Comparison of ENCODE assay signal across 8 cellular contexts in the genomic region with DNA sequence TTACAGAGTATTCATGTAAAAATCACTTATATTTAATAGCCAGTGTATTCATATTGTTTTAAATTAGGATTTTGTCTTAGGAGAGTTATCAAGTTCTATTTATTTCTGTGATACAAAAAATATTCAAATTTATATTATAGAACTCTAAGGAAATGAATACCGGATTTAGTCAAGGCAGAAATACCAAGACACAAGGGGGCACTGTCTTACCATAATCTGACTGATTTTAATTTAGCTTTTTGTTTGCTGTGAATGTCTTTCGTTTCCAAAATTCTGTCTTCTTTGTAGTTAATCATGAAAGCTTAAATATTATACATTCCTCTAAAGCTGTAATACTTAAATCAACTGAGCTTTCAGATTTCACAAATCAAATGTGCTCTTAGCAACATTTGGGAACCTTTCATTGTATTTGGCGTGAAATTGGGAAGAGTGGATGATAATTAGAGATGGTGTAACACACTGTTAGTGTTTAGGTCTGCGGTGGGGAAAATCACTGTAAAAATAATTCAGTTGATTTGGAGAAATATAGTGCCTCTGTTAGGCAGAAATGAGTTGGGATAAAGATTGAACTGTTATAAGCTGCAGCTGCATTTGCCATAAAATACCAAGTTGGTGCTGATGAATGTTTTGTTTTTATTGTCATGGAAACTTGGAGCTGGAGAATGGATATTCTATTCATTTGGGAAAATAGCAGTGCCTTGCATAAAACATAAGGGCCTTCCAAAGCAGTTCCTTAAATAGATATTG.
A peak's percentile ranks its signal among the peaks of the same experiment; 100 is the strongest.
DNase-seq lines count a peak whose midpoint lies in the region; ATAC-seq, FAIRE-seq and TF ChIP-seq lines count a peak whose summit lies in the region.

No MANE protein-coding gene starts in this region.

- H4K20me1 ChIP-seq in hepatocyte (ENCODE audit: insufficient read depth, poor library complexity, severe bottlenecking) = peaks cover 5% of the 10 kb centered on the region

- H2AFZ ChIP-seq in hepatocyte = no peak overlapping the region

- no peaks in the 10 kb centered on the region for H3K36me3 ChIP-seq in hepatocyte (replicated peaks; ENCODE audit: insufficient read depth, low read depth)
- no peaks in the 10 kb centered on the region for H3K36me3 ChIP-seq in small intestine (ENCODE audit: control insufficient read depth in 2 of 2, insufficient read depth in 2 of 2, low read length in 2 of 2)

- peaks cover 23% of the 10 kb centered on the region for H3K79me2 ChIP-seq in hepatocyte

- H3K4me2 ChIP-seq in hepatocyte = peak overlapping the region; percentile 41

- peak; percentile 10 for FAIRE-seq in small intestine (lab: Jason Lieb, UNC)

- H3K27me3 ChIP-seq in hepatocyte = no peaks in the 10 kb centered on the region
- no peaks in the 10 kb centered on the region for H3K27me3 ChIP-seq in small intestine (ENCODE audit: control insufficient read depth in 2 of 2, insufficient read depth in 2 of 2, low read length in 2 of 2)

- H3K9me3 ChIP-seq in hepatocyte (ENCODE audit: low read depth) (no peaks in the 10 kb centered on the region), small intestine (ENCODE audit: control insufficient read depth, low read depth) (no peaks in the 10 kb centered on the region)

- H3K27ac ChIP-seq in hepatocyte (no peak overlapping the region), small intestine (ENCODE audit: low read depth in 1 of 2, low read length in 1 of 2) (no peak overlapping the region)

- TF ChIP-seq CTCF in hepatocyte (IDR thresholded peaks at IDR 0.05; ENCODE audit: poor library complexity) = peak; percentile 78

- no peaks in the 10 kb centered on the region for H3K9me2 ChIP-seq in hepatocyte (replicated peaks; ENCODE audit: insufficient read depth)

- H3K4me1 ChIP-seq in hepatocyte (ENCODE audit: insufficient read depth) = peaks cover 6% of the 10 kb centered on the region
- H3K4me1 ChIP-seq in small intestine (ENCODE audit: control insufficient read depth in 2 of 2, insufficient read depth in 1 of 2, low read depth in 1 of 2, low read length in 1 of 2) = peaks cover 0 to 2% of the 10 kb centered on the region in 2 donors

- peak; percentile 3 for DNase-seq in SKM-1 treated with dmso at 0.1 percent for 144 hours (lab: John Stamatoyannopoulos, UW; ENCODE audit: unreplicated experiment)
- DNase-seq in SKM-1 (lab: John Stamatoyannopoulos, UW; ENCODE audit: unreplicated experiment) = no peak
- peak; percentile 15 for DNase-seq in NCI-H2107 (lab: John Stamatoyannopoulos, UW)
- peak; percentile 45 for DNase-seq in amniotic stem cell (lab: John Stamatoyannopoulos, UW)
- peak; percentile 38 for DNase-seq in hepatocyte (ENCODE audit: low spot score)
- peak; percentile 49 for DNase-seq in small intestine
- DNase-seq in stimulated activated CD4-positive, alpha-beta T cell treated with anti-CD3 and anti-CD28 coated beads, Interleukin-2, amount 100 ng/mL, for 24 hours = no peak

- no peak for ATAC-seq in GM19452 (IDR thresholded peaks at IDR 0.05; ENCODE audit: unreplicated experiment)

- H3K4me3 ChIP-seq in hepatocyte = no peak overlapping the region
- no peak overlapping the region for H3K4me3 ChIP-seq in small intestine (ENCODE audit: low read depth in 1 of 2, low read length in 2 of 2)

- WGBS in hepatocyte (ENCODE audit: low lambda C conversion rate, missing lambda C conversion rate) = 42% methylated on average over 4 of the region's 4 CpGs
- WGBS in small intestine, 3 donors = 19 to 23% (median 20%) methylated on average over 4 of the region's 4 CpGs

Comparison
In these comparisons a context has a peak if more than half of its experiments do, and no peak if none do; other contexts are left out.
1. DNase-seq: peak in SKM-1 treated with dmso at 0.1 percent for 144 hours (single experiment), NCI-H2107 (single experiment), amniotic stem cell (single experiment), hepatocyte (single experiment) and small intestine (single experiment); none in SKM-1 (single experiment) and stimulated activated CD4-positive, alpha-beta T cell treated with anti-CD3 and anti-CD28 coated beads, Interleukin-2, amount 100 ng/mL, for 24 hours (0 of 2).